29 cellular contexts compared by ENCODE assay signal in the genomic region with DNA sequence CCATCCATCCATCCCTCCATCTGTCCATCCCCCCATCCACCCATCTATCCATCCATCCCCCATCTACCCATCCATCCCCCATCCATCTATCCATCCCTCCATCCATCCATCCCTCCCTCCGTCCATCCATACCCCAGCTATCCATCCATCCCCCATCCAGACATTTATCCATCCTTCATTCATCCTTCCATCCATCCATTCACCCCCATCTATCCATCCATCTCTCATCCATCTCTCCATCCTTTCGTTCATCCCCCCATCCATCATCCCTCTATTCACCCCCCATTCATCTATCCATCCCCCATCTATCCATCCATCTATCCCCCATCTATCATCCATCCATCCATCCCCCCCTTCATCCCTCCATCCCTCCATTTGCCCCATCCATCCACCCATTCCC.
"Had no signal": no experiment of that assay in that cellular context is flagged by ENCODE, and none has a peak within 500 bp of the region (broad histone marks: within the 10 kb centered on the region; RNA-seq: fewer than 3 reads in every experiment).

No MANE protein-coding gene starts in this region.

- H3K4me3 ChIP-seq: neural progenitor cell, ovary, psoas muscle, right lobe of liver, sigmoid colon, stomach, thoracic aorta, thyroid gland, tibial nerve, upper lobe of left lung, uterus had no signal

- ATAC-seq: naive thymus-derived CD4-positive, alpha-beta T cell; natural killer cell; psoas muscle; right cardiac atrium; stimulated activated effector memory CD8-positive, alpha-beta T cell treated with anti-CD3 and anti-CD28 coated beads, Interleukin-12 subunit alpha, Interleukin-12 subunit beta, amount 100 ng/mL, for 72 hours; stimulated activated naive B cell treated with anti-CD40 and anti-IgM and Interleukin-4, amounts not matched to agents 10 μg/mL and 1 μg/mL and 100 μg/mL, for 72 hours had no signal

- H3K9me3 ChIP-seq: neutrophil, ovary, psoas muscle, right lobe of liver, sigmoid colon, stomach, thoracic aorta, thyroid gland, tibial nerve, upper lobe of left lung, uterus had no signal

- H2AFZ ChIP-seq: neural progenitor cell, parathyroid adenoma had no signal

- H3K36me3 Mint-ChIP-seq: naive thymus-derived CD4-positive, alpha-beta T cell; natural killer cell; neural progenitor cell; stimulated activated effector memory CD8-positive, alpha-beta T cell treated with anti-CD3 and anti-CD28 coated beads, Interleukin-12 subunit alpha, Interleukin-12 subunit beta, amount 100 ng/mL, for 72 hours; stimulated activated naive B cell treated with anti-CD40 and anti-IgM and Interleukin-4, amounts not matched to agents 10 μg/mL and 1 μg/mL and 100 μg/mL, for 72 hours had no signal

- H3K27me3 ChIP-seq: neural progenitor cell, neutrophil, ovary, right lobe of liver, sigmoid colon, thyroid gland, tibial nerve, upper lobe of left lung, uterus had no signal

- H3K4me1 ChIP-seq: parathyroid adenoma, psoas muscle, right lobe of liver, sigmoid colon, stomach, thyroid gland, tibial nerve, upper lobe of left lung, uterus had no signal

- H3K36me3 ChIP-seq: neural progenitor cell, neutrophil, ovary, right lobe of liver, sigmoid colon, stomach, thoracic aorta, thyroid gland, tibial nerve, upper lobe of left lung, uterus had no signal

- H3K9ac ChIP-seq: neural progenitor cell, parathyroid adenoma had no signal

- H3K4me3 Mint-ChIP-seq: naive thymus-derived CD4-positive, alpha-beta T cell; natural killer cell; nephron; neural progenitor cell; stimulated activated effector memory CD8-positive, alpha-beta T cell treated with anti-CD3 and anti-CD28 coated beads, Interleukin-12 subunit alpha, Interleukin-12 subunit beta, amount 100 ng/mL, for 72 hours; stimulated activated naive B cell treated with anti-CD40 and anti-IgM and Interleukin-4, amounts not matched to agents 10 μg/mL and 1 μg/mL and 100 μg/mL, for 72 hours; stimulated activated naive CD8-positive, alpha-beta T cell treated with anti-CD3 and anti-CD28 coated beads, Interleukin-15, Interleukin-2, amounts not matched to agents 100 ng/mL and 50 ng/mL, for 24 hours had no signal

- H3K4me1 Mint-ChIP-seq: natural killer cell; nephron; neural progenitor cell; stimulated activated effector memory CD8-positive, alpha-beta T cell treated with anti-CD3 and anti-CD28 coated beads, Interleukin-12 subunit alpha, Interleukin-12 subunit beta, amount 100 ng/mL, for 72 hours; stimulated activated naive B cell treated with anti-CD40 and anti-IgM and Interleukin-4, amounts not matched to agents 10 μg/mL and 1 μg/mL and 100 μg/mL, for 72 hours had no signal

- H3K27ac ChIP-seq: neural progenitor cell, neutrophil, ovary, parathyroid adenoma, psoas muscle, right lobe of liver, sigmoid colon, stomach, thoracic aorta, thyroid gland, tibial nerve, upper lobe of left lung, uterus had no signal

- H3K27me3 Mint-ChIP-seq: progenitor cell of endocrine pancreas; stimulated activated naive CD8-positive, alpha-beta T cell treated with anti-CD3 and anti-CD28 coated beads, Interleukin-15, Interleukin-2, amounts not matched to agents 100 ng/mL and 50 ng/mL, for 24 hours had no signal

- H3K4me2 ChIP-seq: neural progenitor cell had no signal

- H3K9me3 Mint-ChIP-seq: naive thymus-derived CD4-positive, alpha-beta T cell; natural killer cell; nephron; stimulated activated effector memory CD8-positive, alpha-beta T cell treated with anti-CD3 and anti-CD28 coated beads, Interleukin-12 subunit alpha, Interleukin-12 subunit beta, amount 100 ng/mL, for 72 hours; stimulated activated naive CD8-positive, alpha-beta T cell treated with anti-CD3 and anti-CD28 coated beads, Interleukin-15, Interleukin-2, amounts not matched to agents 100 ng/mL and 50 ng/mL, for 24 hours had no signal

- DNase-seq: naive thymus-derived CD4-positive, alpha-beta T cell; natural killer cell; nucleus accumbens; ovary; psoas muscle; right cardiac atrium; sigmoid colon; small intestine; stimulated activated CD4-positive, alpha-beta T cell treated with anti-CD3 and anti-CD28 coated beads, Interleukin-15, amount 100 ng/mL, for 24 hours; stimulated activated CD4-positive, alpha-beta T cell treated with anti-CD3 and anti-CD28 coated beads, Interleukin-2, amount 100 ng/mL, for 24 hours; stimulated activated CD4-positive, alpha-beta T cell treated with anti-CD3 and anti-CD28 coated beads, Interleukin-2, amount 100 ng/mL, for 48 hours; stimulated activated CD4-positive, alpha-beta T cell treated with anti-CD3 and anti-CD28 coated beads, Interleukin-4, amount 100 ng/mL, for 24 hours; stimulated activated naive B cell treated with anti-CD40 and anti-IgM and Interleukin-4, amounts not matched to agents 10 μg/mL and 1 μg/mL and 100 μg/mL, for 72 hours; stimulated activated naive CD4-positive, alpha-beta T cell treated with Interleukin-2 at 50 U/mL for 16 hours; stomach; thyroid gland; trophoblast cell; upper lobe of left lung; uterus had no signal

- H3K27ac Mint-ChIP-seq: naive thymus-derived CD4-positive, alpha-beta T cell; natural killer cell; nephron; neural progenitor cell; progenitor cell of endocrine pancreas; stimulated activated effector memory CD8-positive, alpha-beta T cell treated with anti-CD3 and anti-CD28 coated beads, Interleukin-12 subunit alpha, Interleukin-12 subunit beta, amount 100 ng/mL, for 72 hours; stimulated activated naive B cell treated with anti-CD40 and anti-IgM and Interleukin-4, amounts not matched to agents 10 μg/mL and 1 μg/mL and 100 μg/mL, for 72 hours; stimulated activated naive CD8-positive, alpha-beta T cell treated with anti-CD3 and anti-CD28 coated beads, Interleukin-15, Interleukin-2, amounts not matched to agents 100 ng/mL and 50 ng/mL, for 24 hours had no signal

- H3K79me2 ChIP-seq: parathyroid adenoma had no signal
